ENCODE assay signal across 21 cellular contexts in genomic region chr9:123250504-123250903, GRCh38. TPM values are rescaled to one million over a fixed set of nuclear protein-coding genes. Genes with fewer than 3 reads are reported as not detected.
DNase-seq lines count a peak whose midpoint lies in the region; ATAC-seq, FAIRE-seq and TF ChIP-seq lines count a peak whose summit lies in the region.
"Had no signal": no experiment of that assay in that cellular context is flagged by ENCODE, and none has a peak within 500 bp of the region (broad histone marks: within the 10 kb centered on the region; RNA-seq: fewer than 3 reads in every experiment).

No MANE protein-coding gene starts in this region.

- no peaks in the 10 kb centered on the region for H3K27me3 ChIP-seq in gastroesophageal sphincter

- TF ChIP-seq CTCF in gastroesophageal sphincter (IDR thresholded peaks at IDR 0.05) = no peak

- 88 to 92% methylated on average over 1 of the region's 1 CpG for WGBS in gastroesophageal sphincter (ENCODE audit: low coverage in 1 of 2), 2 donors

- no peaks in the 10 kb centered on the region for H3K36me3 ChIP-seq in gastroesophageal sphincter

- DNase-seq in AG08395 (ENCODE audit: low spot score) = peak; percentile 16
- DNase-seq in H54 (ENCODE audit: insufficient read length, low spot score) = no peak
- peak; percentile 22 for DNase-seq in amniotic epithelial cell (ENCODE audit: low read depth)
- no peak for DNase-seq in left lobe of liver (ENCODE audit: low spot score)
- no peak for DNase-seq in glomerular visceral epithelial cell (ENCODE audit: extremely low spot score)
- DNase-seq in HuH-7 (ENCODE audit: low spot score) = no peak
- no peak for DNase-seq in NCI-H1694 treated with DMSO at 0.1 percent for 48 hours (lab: John Stamatoyannopoulos, UW)
- DNase-seq: ACHN, DMS53, EL, GF-D8, H9, NCI-H1105 treated with DMSO at 0.1 percent for 48 hours, NCI-H1694, NCI-H2081 treated with DMSO at 0.1 percent for 48 hours, NCI-H2171 treated with DMSO at 0.1 percent for 48 hours, NCI-H524 treated with DMSO at 0.1 percent for 48 hours, SHP77 treated with DMSO at 0.1 percent for 48 hours had no signal

- ATAC-seq in left lobe of liver (peak; percentile 64), gastroesophageal sphincter (no peak)

- no peak overlapping the region for H3K27ac ChIP-seq in gastroesophageal sphincter
- H3K27ac ChIP-seq: 22Rv1 had no signal

- no peaks in the 10 kb centered on the region for H3K4me1 ChIP-seq in gastroesophageal sphincter

- FAIRE-seq in H54 (lab: Jason Lieb, UNC) = peak; percentile 84
- FAIRE-seq: D721Med had no signal

- H3K4me3 ChIP-seq in gastroesophageal sphincter = no peak overlapping the region

- no peaks in the 10 kb centered on the region for H3K9me3 ChIP-seq in gastroesophageal sphincter

- no peak for TF ChIP-seq EP300 in gastroesophageal sphincter (IDR thresholded peaks at IDR 0.05)

- TF ChIP-seq POLR2A in H54 (IDR thresholded peaks at IDR 0.05; ENCODE audit: low read depth, low read length) = no peak
- TF ChIP-seq POLR2A in gastroesophageal sphincter (IDR thresholded peaks at IDR 0.05) = no peak

RNA-seq across cellular contexts. Expression of gene STRBP, which starts 17.9 kb away (rescaled TPM):
- total RNA-seq in left lobe of liver (10.1 TPM), gastroesophageal sphincter (10 to 100 TPM; 10.4 to 20.6 (median 14.8) TPM)

Comparison
In these comparisons a context has a peak if more than half of its experiments do, and no peak if none do; other contexts are left out.
1. DNase-seq: peak in AG08395 (single experiment) and amniotic epithelial cell (single experiment); none in H54 (single experiment), left lobe of liver (single experiment), glomerular visceral epithelial cell (single experiment), HuH-7 (single experiment) and NCI-H1694 treated with DMSO at 0.1 percent for 48 hours (single experiment).